In the genomic region with DNA sequence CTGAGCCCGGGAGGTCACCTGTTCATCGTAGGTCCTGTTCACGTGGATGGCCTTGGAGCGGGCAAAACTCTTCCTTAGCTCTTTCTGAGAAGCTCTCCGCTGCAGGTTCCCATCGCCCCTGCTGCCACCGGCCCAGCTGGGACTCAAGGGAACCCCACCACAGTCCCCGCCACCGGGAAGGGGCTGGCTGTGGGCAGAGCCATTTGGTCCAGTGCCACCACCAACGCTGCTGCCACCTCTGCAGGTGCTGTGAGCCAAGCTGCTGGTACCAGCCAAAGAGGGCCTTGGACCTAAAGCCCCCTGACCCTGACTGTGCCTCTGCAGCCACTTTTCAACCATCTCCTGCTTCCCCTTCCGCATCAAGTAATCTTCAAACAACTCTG, we compare ENCODE assay signal across 8 cellular contexts. TPM values are rescaled to one million over a fixed set of nuclear protein-coding genes. Genes with fewer than 3 reads are reported as not detected.
DNase-seq lines count a peak whose midpoint lies in the region; ATAC-seq and TF ChIP-seq lines count a peak whose summit lies in the region.

No MANE protein-coding gene starts in this region.

- intact Hi-C loops in Calu3 (cut with micrococcal nuclease; ENCODE audit: unreplicated experiment): loop anchor here (5.0 kb wide), 1 partner anchor 165 kb away; no protein-coding TSS in a partner anchor
- intact Hi-C loops in PC-3 (cut with micrococcal nuclease): loop anchor here (5.0 kb wide), 1 partner anchor 90 kb away; no protein-coding TSS in a partner anchor

- H4K12ac ChIP-seq in trophoblast cell (ENCODE audit: low read depth, low read length): no peak overlapping the region

- peaks cover 27% of the 10 kb centered on the region for H3K4me1 ChIP-seq in PC-3 (ENCODE audit: insufficient read depth, low read length)
- H3K4me1 ChIP-seq in fibroblast of lung (ENCODE audit: control insufficient read depth, extremely low read depth, insufficient read depth, low read length): peaks cover 2% of the 10 kb centered on the region
- peaks cover 4 to 7% of the 10 kb centered on the region in 2 experiments for H3K4me1 ChIP-seq in trophoblast cell (ENCODE audit: control insufficient read depth in 1 of 2, insufficient read depth in 2 of 2, low read length in 2 of 2)

- H3K18ac ChIP-seq in trophoblast cell (ENCODE audit: low read length): no peak overlapping the region

- H2BK12ac ChIP-seq in trophoblast cell (ENCODE audit: low read length): no peak overlapping the region

- H2AFZ ChIP-seq in PC-3 (ENCODE audit: low read length): peak overlapping the region; percentile 94
- H2AFZ ChIP-seq in fibroblast of lung (ENCODE audit: low read length): no peak overlapping the region
- H2AFZ ChIP-seq in trophoblast cell (ENCODE audit: insufficient read depth, low read length, poor library complexity): no peak overlapping the region

- no peak overlapping the region for H2AK5ac ChIP-seq in trophoblast cell (ENCODE audit: low read length)

- CTCF ChIA-PET in Calu3 (lab: Charles Lee) (no interaction called here), PC-3 (lab: Charles Lee) (no interaction called here), RWPE1 (lab: Yijun Ruan, JAX) (interaction anchor here (0.6 kb wide), 1 partner anchor 309 kb away, joined by 3 read pairs; no protein-coding TSS in a partner anchor)

- peak overlapping the region; percentile 67 for H3K4me3 ChIP-seq in PC-3 (ENCODE audit: low read length)
- no peak overlapping the region for H3K4me3 ChIP-seq in fibroblast of lung (replicated peaks in 1 of 4; ENCODE audit: control extremely low read depth in 1 of 4, insufficient read depth in 1 of 4, low read depth in 3 of 4, low read length in 4 of 4)
- H3K4me3 ChIP-seq in trophoblast cell (ENCODE audit: low read depth, low read length): no peak overlapping the region

- H3K27ac Mint-ChIP-seq in Calu3 (ENCODE audit: unreplicated experiment): peak overlapping the region; percentile 45

- H3K9me3 Mint-ChIP-seq in Calu3 (ENCODE audit: low read depth, unreplicated experiment): no peaks in the 10 kb centered on the region

- H3K4me2 ChIP-seq in PC-3 (ENCODE audit: low read length) (peak overlapping the region; percentile 88), fibroblast of lung (ENCODE audit: extremely low read depth, insufficient read depth, low read length) (peak overlapping the region; percentile 73), trophoblast cell (ENCODE audit: low read length) (peak overlapping the region; percentile 86)

- H2BK5ac ChIP-seq in trophoblast cell (ENCODE audit: low read depth, low read length, poor library complexity): no peak overlapping the region

- H3K36me3 ChIP-seq in PC-3 (ENCODE audit: low read depth, low read length): no peaks in the 10 kb centered on the region
- H3K36me3 ChIP-seq in fibroblast of lung (ENCODE audit: control insufficient read depth, insufficient read depth, low read length): no peaks in the 10 kb centered on the region
- H3K36me3 ChIP-seq in trophoblast cell (ENCODE audit: control insufficient read depth in 1 of 2, insufficient read depth in 2 of 2, low read length in 2 of 2): no peaks in the 10 kb centered on the region

- ATAC-seq in PC-3 (no peak), GM18873 (IDR thresholded peaks at IDR 0.05; ENCODE audit: low FRiP score, unreplicated experiment) (no peak), HG03108 (IDR thresholded peaks at IDR 0.05; ENCODE audit: unreplicated experiment) (no peak)

- no CpG with 5 or more reads among the region's 11 CpGs for WGBS in trophoblast cell (ENCODE audit: extremely low coverage, insufficient coverage, insufficient read length)

- H3K27me3 Mint-ChIP-seq in Calu3 (ENCODE audit: unreplicated experiment): no peaks in the 10 kb centered on the region

- DNase-seq in Calu3 (no peak), PC-3 (no peak), fibroblast of lung (ENCODE audit: low read depth in 2 of 2) (no peak), trophoblast cell (no peak), RWPE1 (ENCODE audit: low spot score) (no peak), DMS153 treated with DMSO at 0.1 percent for 48 hours (lab: John Stamatoyannopoulos, UW; ENCODE audit: unreplicated experiment) (no peak)

- TF ChIP-seq CTCF in Calu3 (IDR thresholded peaks at IDR 0.05; ENCODE audit: unreplicated experiment) (no peak), PC-3 (conservative IDR thresholded peaks at IDR 0.05; ENCODE audit: low read depth, low read length) (no peak), fibroblast of lung (conservative IDR thresholded peaks at IDR 0.05 in 1 of 2, IDR thresholded peaks at IDR 0.05 in 1 of 2; ENCODE audit: low read depth in 1 of 2, low read length in 2 of 2) (no peak), RWPE1 (conservative IDR thresholded peaks at IDR 0.05; ENCODE audit: low read depth) (no peak)

- no peaks in the 10 kb centered on the region for H3F3A ChIP-seq in PC-3 (ENCODE audit: low read length, unreplicated experiment)

- no peaks in the 10 kb centered on the region for H3K79me1 ChIP-seq in trophoblast cell (ENCODE audit: low read length)

- no peak overlapping the region for H4K91ac ChIP-seq in trophoblast cell (ENCODE audit: low read depth, low read length)

- POLR2A ChIA-PET in PC-3 (lab: Charles Lee; ENCODE audit: unreplicated experiment): interaction anchor here (0.5 to 0.7 kb wide), 2 partner anchors 343 to 347 kb away, joined by 3 to 4 read pairs; no protein-coding TSS in a partner anchor
- POLR2A ChIA-PET in RWPE1 (lab: Yijun Ruan, JAX; ENCODE audit: low non-redundant PET): no interaction called here

- no peaks in the 10 kb centered on the region for H4K20me1 ChIP-seq in PC-3 (ENCODE audit: low read length)
- H4K20me1 ChIP-seq in fibroblast of lung (ENCODE audit: control insufficient read depth, extremely low read depth, insufficient read depth, low read length): no peaks in the 10 kb centered on the region

- H3K27me3 ChIP-seq in PC-3 (ENCODE audit: low read length) (peaks cover 3% of the 10 kb centered on the region; the same call in 1 of the 2 replicates), fibroblast of lung (ENCODE audit: control insufficient read depth, insufficient read depth, low read length) (peaks cover 3% of the 10 kb centered on the region), trophoblast cell (ENCODE audit: insufficient read depth, low read length) (no peaks in the 10 kb centered on the region)

- BruUV-seq in Calu3 (replicated peaks; lab: Mats Ljungman, UMichigan) (no TSS peak), PC-3 (replicated peaks; lab: Mats Ljungman, UMichigan) (no TSS peak)

- H3K9me3 ChIP-seq in PC-3 (ENCODE audit: low read length) (no peaks in the 10 kb centered on the region), fibroblast of lung (ENCODE audit: control insufficient read depth, insufficient read depth, low read depth, low read length) (no peaks in the 10 kb centered on the region), trophoblast cell (ENCODE audit: insufficient read depth, low read depth, low read length) (no peaks in the 10 kb centered on the region)

- no peak overlapping the region for H2BK120ac ChIP-seq in trophoblast cell (ENCODE audit: insufficient read depth, low read length, poor library complexity)

- H3K79me2 ChIP-seq in PC-3 (ENCODE audit: low read length) (no peaks in the 10 kb centered on the region), fibroblast of lung (ENCODE audit: control insufficient read depth, insufficient read depth, low read length) (no peaks in the 10 kb centered on the region), trophoblast cell (ENCODE audit: control insufficient read depth, insufficient read depth, low read length, poor library complexity) (no peaks in the 10 kb centered on the region)

- H3K4me1 Mint-ChIP-seq in Calu3 (ENCODE audit: low read depth, unreplicated experiment): peaks cover 48% of the 10 kb centered on the region

- peaks cover 26% of the 10 kb centered on the region for H3K36me3 Mint-ChIP-seq in Calu3 (ENCODE audit: insufficient read depth, unreplicated experiment)

- H3K4ac ChIP-seq in trophoblast cell (ENCODE audit: low read depth, low read length): no peak overlapping the region

- no peaks in the 10 kb centered on the region for H3K9me2 ChIP-seq in PC-3 (replicated peaks; ENCODE audit: low read length)

- no peak overlapping the region for H4K8ac ChIP-seq in trophoblast cell (ENCODE audit: low read depth, low read length)

- H3K4me3 Mint-ChIP-seq in Calu3 (ENCODE audit: low read depth, unreplicated experiment): peak overlapping the region; percentile 83

- H3K23ac ChIP-seq in trophoblast cell (ENCODE audit: low read length): no peak overlapping the region

- H3K27ac ChIP-seq in PC-3 (ENCODE audit: low read length): no peak overlapping the region
- no peak overlapping the region for H3K27ac ChIP-seq in fibroblast of lung (ENCODE audit: insufficient read depth, low read length)
- H3K27ac ChIP-seq in trophoblast cell (ENCODE audit: low read depth, low read length): no peak overlapping the region
- H3K27ac ChIP-seq in RWPE1: no peak overlapping the region

- H3K14ac ChIP-seq in trophoblast cell (ENCODE audit: low read length): no peak overlapping the region

- H3K9ac ChIP-seq in PC-3 (ENCODE audit: low read length) (no peak overlapping the region), fibroblast of lung (ENCODE audit: insufficient read depth, low read length) (no peak overlapping the region), trophoblast cell (ENCODE audit: low read length) (no peak overlapping the region)

RNA-seq across cellular contexts. Expression of a gene that starts 0.6 kb away (rescaled TPM):
- total RNA-seq in Calu3 (2022): 1.4 and 2.1 TPM in 2 replicates
- total RNA-seq in PC-3 (2014; rRNA removed): 0.15 and 0.23 TPM in 2 replicates
- 0.33 TPM in 1 of 2 replicates, not detected in the other for total RNA-seq in fibroblast of lung
- 0.01 and 0.03 TPM in 2 replicates for polyA plus RNA-seq in fibroblast of lung
- not detected in 2 replicates for polyA plus RNA-seq in fibroblast of lung (2012)
- 0.19 TPM in 1 of 2 replicates, not detected in the other for polyA minus RNA-seq in fibroblast of lung (ENCODE audit: low replicate concordance)
- polyA plus RNA-seq in trophoblast cell (2013): 0.01 TPM in 1 of 2 replicates, not detected in the other

RNA-seq across cellular contexts. Expression of a gene that starts 40.2 kb away (rescaled TPM):
- 11.5 and 11.6 TPM in 2 replicates for total RNA-seq in Calu3 (2022)
- 10.5 and 14.3 TPM in 2 replicates for total RNA-seq in PC-3 (2014; rRNA removed)
- total RNA-seq in fibroblast of lung: 23.5 and 25.9 TPM in 2 replicates
- 13.3 and 22.8 TPM in 2 replicates for polyA plus RNA-seq in fibroblast of lung
- 14.8 and 18.1 TPM in 2 replicates for polyA plus RNA-seq in fibroblast of lung (2012)
- polyA minus RNA-seq in fibroblast of lung (ENCODE audit: low replicate concordance): 1.3 and 2.4 TPM in 2 replicates
- polyA plus RNA-seq in trophoblast cell (2013): 10.3 and 11.5 TPM in 2 replicates
